In genomic region chr1:115029526-115029925, GRCh38 we compare ENCODE assay signal across 10 cellular contexts. TPM values are rescaled to one million over a fixed set of nuclear protein-coding genes. Genes with fewer than 3 reads are reported as not detected.
"Had no signal": no experiment of that assay in that cellular context is flagged by ENCODE, and none has a peak within 500 bp of the region (broad histone marks: within the 10 kb centered on the region; RNA-seq: fewer than 3 reads in every experiment).

Gene TSHB (plus strand): TSS chr1:115029826. CDS start chr1:115033363, 3,537 bp downstream.

- H3K9ac ChIP-seq: GM23248 had no signal

- DNase-seq: GM23248, GOT3, H7, HFFc6, IMR-90, KG1 had no signal

- FAIRE-seq: HTR-8/SVneo, K562 had no signal

- H3K36me3 ChIP-seq: HAP-1 had no signal

- H3K4me1 ChIP-seq: HAP-1 had no signal

- H3K4me3 ChIP-seq: GM23248, HAP-1, K562 had no signal

- H3K9me3 ChIP-seq: HAP-1 had no signal

RNA-seq across cellular contexts. Expression of gene TSHB, which starts in this region (rescaled TPM):
- total RNA-seq: GM23248, H4, H7, HFFc6, IMR-90, K562 had no signal
